Comparison of ENCODE assay signal across 19 cellular contexts in genomic region chr3:97930018-97930417, GRCh38.
"Had no signal": no experiment of that assay in that cellular context is flagged by ENCODE, and none has a peak within 500 bp of the region (broad histone marks: within the 10 kb centered on the region; RNA-seq: fewer than 3 reads in every experiment).

No MANE protein-coding gene starts in this region.

- H3K4me2 ChIP-seq: smooth muscle cell had no signal

- H3K27me3 ChIP-seq: colonic mucosa, esophagus squamous epithelium, foreskin keratinocyte, pancreas, suprapubic skin, tibial artery, upper lobe of left lung, uterus had no signal

- H3K36me3 ChIP-seq: colonic mucosa, pancreas, uterus had no signal

- H3K4me3 ChIP-seq: colonic mucosa, esophagus squamous epithelium, pancreas, smooth muscle cell, suprapubic skin, tibial artery, upper lobe of left lung, uterus had no signal

- H3K4me1 ChIP-seq: colonic mucosa, foreskin keratinocyte, pancreas, tibial artery, upper lobe of left lung, uterus had no signal

- H3K27ac ChIP-seq: colonic mucosa, esophagus squamous epithelium, foreskin keratinocyte, pancreas, suprapubic skin, tibial artery, upper lobe of left lung, uterus had no signal

- DNase-seq: colonic mucosa; dermis blood vessel endothelial cell; esophagus squamous epithelium; foreskin keratinocyte; head of caudate nucleus; hippocampal formation; kidney glomerular epithelial cell; mesendoderm; naive B cell; occipital lobe; pancreas; stimulated activated CD4-positive, alpha-beta T cell treated with anti-CD3 and anti-CD28 coated beads, Interleukin-2, amount 100 ng/mL, for 48 hours; stimulated activated naive CD4-positive, alpha-beta T cell treated with Interleukin-2 at 50 U/mL for 16 hours; tibial artery; upper lobe of left lung; uterus had no signal

- FAIRE-seq: islet of Langerhans had no signal

- H3K9me3 ChIP-seq: colonic mucosa, esophagus squamous epithelium, pancreas, suprapubic skin, tibial artery, upper lobe of left lung, uterus had no signal

- ATAC-seq: foreskin keratinocyte, pancreas had no signal
